ENCODE assay signal across 15 cellular contexts in the genomic region with DNA sequence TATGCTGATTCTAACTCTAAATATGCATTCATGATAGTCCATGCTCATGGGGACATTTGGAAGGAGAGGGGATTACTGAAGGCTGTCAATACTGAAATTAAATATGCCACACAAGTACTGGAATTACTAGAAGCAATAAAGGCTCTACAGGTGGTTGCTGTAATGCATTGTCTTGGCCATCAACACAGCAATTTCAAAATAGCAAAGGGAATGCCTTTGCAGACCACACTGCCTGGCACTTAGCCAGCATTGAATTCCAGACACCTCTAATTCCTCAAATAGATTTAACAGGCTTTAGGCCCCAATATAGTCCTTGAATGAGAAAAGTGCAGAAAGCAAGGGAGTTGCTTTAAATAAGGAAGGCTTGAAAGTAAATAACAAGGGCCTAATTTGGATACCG.
DNase-seq lines count a peak whose midpoint lies in the region; ATAC-seq and TF ChIP-seq lines count a peak whose summit lies in the region.
"Had no signal": no experiment of that assay in that cellular context is flagged by ENCODE, and none has a peak within 500 bp of the region (broad histone marks: within the 10 kb centered on the region; RNA-seq: fewer than 3 reads in every experiment).

No MANE protein-coding gene starts in this region.

- H3K27ac Mint-ChIP-seq in nephron = peak overlapping the region; percentile 76 to 95 (median 76)
- no peak overlapping the region for H3K27ac Mint-ChIP-seq in stimulated activated naive CD8-positive, alpha-beta T cell treated with anti-CD3 and anti-CD28 coated beads, Interleukin-15, amount 100 ng/mL, for 72 hours

- peaks cover 4% of the 10 kb centered on the region for H3K4me1 ChIP-seq in NT2/D1 (ENCODE audit: insufficient read depth, insufficient read length)
- H3K4me1 ChIP-seq: vagina had no signal

- H3K9me3 ChIP-seq in NT2/D1 (ENCODE audit: insufficient read depth, low read length) = peaks cover 11% of the 10 kb centered on the region; the same call in 1 of the 2 replicates
- H3K9me3 ChIP-seq: vagina had no signal

- H3K27me3 Mint-ChIP-seq in nephron (ENCODE audit: low read depth) = peaks cover 4% of the 10 kb centered on the region
- H3K27me3 Mint-ChIP-seq in stimulated activated naive CD8-positive, alpha-beta T cell treated with anti-CD3 and anti-CD28 coated beads, Interleukin-15, amount 100 ng/mL, for 72 hours = peaks cover 7% of the 10 kb centered on the region

- H3K36me3 ChIP-seq in NT2/D1 (ENCODE audit: insufficient read depth, insufficient read length, low read length) = no peaks in the 10 kb centered on the region
- H3K36me3 ChIP-seq: vagina had no signal

- H3K4me3 ChIP-seq in NT2/D1 (ENCODE audit: insufficient read length, low read depth) (no peak overlapping the region), fibroblast of pulmonary artery (replicated peaks; ENCODE audit: low read depth, low read length) (no peak overlapping the region)
- H3K4me3 ChIP-seq: dorsolateral prefrontal cortex, vagina had no signal

- peaks cover 37% of the 10 kb centered on the region for H3K27me3 ChIP-seq in NT2/D1 (ENCODE audit: insufficient read depth, insufficient read length)
- H3K27me3 ChIP-seq: dorsolateral prefrontal cortex, vagina had no signal

- DNase-seq in GM03348 (ENCODE audit: low spot score) = peak; percentile 9
- DNase-seq in NT2/D1 (ENCODE audit: low read depth, low spot score) = peak; percentile 81
- peak; percentile 63 for DNase-seq in fibroblast of pulmonary artery (ENCODE audit: low read depth)
- no peak for DNase-seq in stimulated activated naive CD8-positive, alpha-beta T cell treated with anti-CD3 and anti-CD28 coated beads, Interleukin-15, amount 100 ng/mL, for 72 hours
- DNase-seq in GM10266 (ENCODE audit: extremely low spot score) = no peak
- DNase-seq: amniotic stem cell; dorsolateral prefrontal cortex; KBM-7; mammary epithelial cell; small intestine; stimulated activated naive CD4-positive, alpha-beta T cell had no signal

- peaks cover 42% of the 10 kb centered on the region for H3K4me1 Mint-ChIP-seq in nephron
- peaks cover 11% of the 10 kb centered on the region for H3K4me1 Mint-ChIP-seq in stimulated activated naive CD8-positive, alpha-beta T cell treated with anti-CD3 and anti-CD28 coated beads, Interleukin-15, amount 100 ng/mL, for 72 hours

- TF ChIP-seq CTCF in fibroblast of pulmonary artery (IDR thresholded peaks at IDR 0.05; ENCODE audit: low read length, missing control alignments) (no peak), nephron (IDR thresholded peaks at IDR 0.05; ENCODE audit: unreplicated experiment in 3 of 3) (no peak), GM10266 (IDR thresholded peaks at IDR 0.05; ENCODE audit: control insufficient read depth, insufficient read depth, low read depth, missing control alignments) (no peak)

- H3K36me3 Mint-ChIP-seq in nephron (ENCODE audit: low read depth) = no peaks in the 10 kb centered on the region

- no peak overlapping the region for H3K4me3 Mint-ChIP-seq in nephron
- no peak overlapping the region for H3K4me3 Mint-ChIP-seq in stimulated activated naive CD8-positive, alpha-beta T cell treated with anti-CD3 and anti-CD28 coated beads, Interleukin-15, amount 100 ng/mL, for 72 hours

- no peak overlapping the region for H3K9ac ChIP-seq in NT2/D1 (ENCODE audit: insufficient read length, low read depth)

- no peak for ATAC-seq in stimulated activated naive CD8-positive, alpha-beta T cell treated with anti-CD3 and anti-CD28 coated beads, Interleukin-15, amount 100 ng/mL, for 72 hours
- ATAC-seq in GM18502 (IDR thresholded peaks at IDR 0.05; ENCODE audit: poor library complexity, unreplicated experiment) (no peak), GM18868 (IDR thresholded peaks at IDR 0.05; ENCODE audit: unreplicated experiment) (no peak)

- H3K9me3 Mint-ChIP-seq in nephron = no peaks in the 10 kb centered on the region
- no peaks in the 10 kb centered on the region for H3K9me3 Mint-ChIP-seq in stimulated activated naive CD8-positive, alpha-beta T cell treated with anti-CD3 and anti-CD28 coated beads, Interleukin-15, amount 100 ng/mL, for 72 hours

Comparison
In these comparisons a context has a peak if more than half of its experiments do, and no peak if none do; other contexts are left out.
1. DNase-seq: peak in GM03348 (single experiment), NT2/D1 (single experiment) and fibroblast of pulmonary artery (single experiment); none in stimulated activated naive CD8-positive, alpha-beta T cell treated with anti-CD3 and anti-CD28 coated beads, Interleukin-15, amount 100 ng/mL, for 72 hours (0 of 2) and GM10266 (single experiment).
2. H3K27ac Mint-ChIP-seq: peak in nephron (3 of 3); none in stimulated activated naive CD8-positive, alpha-beta T cell treated with anti-CD3 and anti-CD28 coated beads, Interleukin-15, amount 100 ng/mL, for 72 hours (0 of 2).